ENCODE assay signal across 1 cellular context in genomic region chr22:38335077-38335476, GRCh38.
TF ChIP-seq lines count a peak whose summit lies in the region.

No MANE protein-coding gene starts in this region.

TF ChIP-seq in WTC11, 78 proteins besides CTCF, POLR2A, EP300 and RAD21 (continued from another document):
- TF ChIP-seq ZNF425 (CRISPR knock-in tag; conservative IDR thresholded peaks at IDR 0.05) (no peak), USF1 (CRISPR knock-in tag; IDR thresholded peaks at IDR 0.05) (no peak), NFE2L1 (CRISPR knock-in tag; IDR thresholded peaks at IDR 0.05) (no peak), ZSCAN18 (CRISPR knock-in tag; IDR thresholded peaks at IDR 0.05) (no peak), NFATC4 (CRISPR knock-in tag; IDR thresholded peaks at IDR 0.05) (no peak), FOXP1 (CRISPR knock-in tag; IDR thresholded peaks at IDR 0.05; ENCODE audit: borderline replicate concordance) (no peak), KAT7 (CRISPR knock-in tag; IDR thresholded peaks at IDR 0.05; ENCODE audit: borderline replicate concordance) (no peak)
TF ChIP-seq in WTC11: peak in this region for 0.
